ENCODE assay signal across 8 cellular contexts in the genomic region with DNA sequence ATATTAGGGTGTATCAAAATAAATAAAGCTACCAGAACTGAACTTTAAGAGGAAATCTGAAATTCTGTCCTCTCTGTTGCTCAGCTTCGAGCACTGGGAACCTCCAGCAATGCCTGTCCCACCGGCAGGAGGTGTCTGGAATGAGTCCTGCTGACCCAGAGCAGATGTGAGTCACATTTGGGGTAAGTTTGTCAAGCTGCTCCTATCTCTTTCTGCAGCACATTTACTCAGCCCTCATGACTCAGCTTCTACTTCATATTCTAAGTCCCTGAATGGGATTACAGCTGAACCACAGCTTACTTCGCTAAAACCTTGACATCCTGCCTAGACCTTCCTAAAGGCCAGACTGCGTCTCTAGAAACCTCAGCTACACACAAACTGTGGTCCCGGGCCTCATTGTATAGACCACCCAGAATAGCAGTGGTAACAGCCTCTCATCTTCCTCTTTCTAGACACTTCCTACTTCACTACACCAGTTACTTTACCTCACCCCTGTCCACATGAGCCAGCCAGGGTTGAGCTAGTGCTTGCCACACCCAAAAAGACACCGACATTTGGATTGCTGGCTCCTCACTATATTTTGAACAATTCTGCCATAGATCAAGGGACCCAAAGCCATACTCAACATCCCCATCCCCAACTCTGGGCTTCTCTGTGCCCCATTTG.
DNase-seq lines count a peak whose midpoint lies in the region; ATAC-seq and TF ChIP-seq lines count a peak whose summit lies in the region.

No MANE protein-coding gene starts in this region.

- H2BK15ac ChIP-seq in IMR-90 (ENCODE audit: low read depth, low read length): peak overlapping the region; percentile 41; the same call in 2 of the 3 replicates

- peak overlapping the region; percentile 18; the same call in 1 of the 2 replicates for H3K4me2 ChIP-seq in IMR-90 (ENCODE audit: low read depth, low read length)

- H3K36me3 ChIP-seq in BJ (ENCODE audit: control insufficient read depth, insufficient read depth, low read length): no peaks in the 10 kb centered on the region
- no peaks in the 10 kb centered on the region for H3K36me3 ChIP-seq in IMR-90 (ENCODE audit: control insufficient read depth, insufficient read depth, low read length)
- H3K36me3 ChIP-seq in CD8-positive, alpha-beta memory T cell (ENCODE audit: insufficient read depth, low read length): no peaks in the 10 kb centered on the region

- no peak overlapping the region for H3K4me3 Mint-ChIP-seq in CD8-positive, alpha-beta memory T cell

- H3K56ac ChIP-seq in IMR-90 (ENCODE audit: extremely low read depth, insufficient read depth, low read length): 0 out of 2 replicates have a peak overlapping the region, but pooled peaks have one; percentile 44

- CTCF ChIA-PET in BJ (lab: Yijun Ruan, JAX): interaction anchor here (0.6 to 1.2 kb wide), 4 partner anchors 15 to 114 kb away, joined by 3 to 6 read pairs (median 3); no protein-coding TSS in a partner anchor
- CTCF ChIA-PET in IMR-90 (lab: Yijun Ruan, JAX): interaction anchor here (0.5 to 1.1 kb wide), 3 partner anchors 9 to 30 kb away, joined by 3 to 5 read pairs (median 3); no protein-coding TSS in a partner anchor
- CTCF ChIA-PET in CD8-positive, alpha-beta memory T cell (lab: Charles Lee): no interaction called here

- H3K4me3 ChIP-seq in BJ (ENCODE audit: low read depth, low read length) (no peak overlapping the region), IMR-90 (ENCODE audit: insufficient read depth, low read depth, low read length) (no peak overlapping the region), WI38 (ENCODE audit: low read depth, low read length) (no peak overlapping the region)
- no peak overlapping the region for H3K4me3 ChIP-seq in CD8-positive, alpha-beta memory T cell (ENCODE audit: low read length)

- intact Hi-C loops in IMR-90 (cut with micrococcal nuclease): loop anchor here (2.0 kb wide), 1 partner anchor 48 kb away; no protein-coding TSS in a partner anchor

- peak overlapping the region; percentile 56; the same call in 1 of the 2 replicates for H3K23ac ChIP-seq in IMR-90 (ENCODE audit: low read depth, low read length)

- TF ChIP-seq CTCF in BJ (IDR thresholded peaks at IDR 0.05; ENCODE audit: insufficient read depth, low read depth, low read length) (peak; percentile 53), IMR-90 (conservative IDR thresholded peaks at IDR 0.05; ENCODE audit: low read depth, low read length) (peak; percentile 35), WI38 (IDR thresholded peaks at IDR 0.05; ENCODE audit: low read depth, low read length) (peak; percentile 23; the same call in 1 of the 2 replicates)

- no peaks in the 10 kb centered on the region for H3K36me3 Mint-ChIP-seq in CD8-positive, alpha-beta memory T cell

- no peak overlapping the region for H3K9ac ChIP-seq in IMR-90 (ENCODE audit: low read depth, low read length)

- H3K27me3 ChIP-seq in BJ (ENCODE audit: control insufficient read depth, insufficient read depth, low read length) (no peaks in the 10 kb centered on the region), IMR-90 (ENCODE audit: control insufficient read depth, insufficient read depth, low read length) (no peaks in the 10 kb centered on the region)
- H3K27me3 ChIP-seq in CD8-positive, alpha-beta memory T cell (ENCODE audit: insufficient read depth, low read length, poor library complexity, severe bottlenecking): no peaks in the 10 kb centered on the region

- dilution Hi-C loops in IMR-90 (cut with HindIII; ENCODE audit: low sequenced_read_pairs, unreplicated experiment): no loop called here

- H2BK20ac ChIP-seq in IMR-90 (ENCODE audit: low read depth, low read length): peak overlapping the region; percentile 78

- H4K8ac ChIP-seq in IMR-90 (ENCODE audit: low read depth in 2 of 2, low read length in 2 of 2): peak overlapping the region in 1 of 2 experiments; percentile 54; a peak in 1 of 4 replicates

- H2BK120ac ChIP-seq in IMR-90 (ENCODE audit: low read depth, low read length): peak overlapping the region; percentile 79

- peak overlapping the region; percentile 43 for H3K14ac ChIP-seq in IMR-90 (replicated peaks; ENCODE audit: low read depth, low read length)

- POLR2A ChIA-PET in BJ (lab: Charles Lee): no interaction called here
- POLR2A ChIA-PET in IMR-90 (lab: Charles Lee; ENCODE audit: unreplicated experiment): no interaction called here
- POLR2A ChIA-PET in CD8-positive, alpha-beta memory T cell (lab: Charles Lee): no interaction called here

- peak overlapping the region; percentile 65 for H3K4ac ChIP-seq in IMR-90 (ENCODE audit: low read depth, low read length)

- H2BK5ac ChIP-seq in IMR-90 (ENCODE audit: low read depth, low read length, poor library complexity, severe bottlenecking): peak overlapping the region; percentile 32

- no peak overlapping the region for H4K5ac ChIP-seq in IMR-90 (ENCODE audit: low read depth, low read length)

- no peaks in the 10 kb centered on the region for H3K9me3 ChIP-seq in IMR-90 (ENCODE audit: control insufficient read depth, insufficient read depth, low read length)
- H3K9me3 ChIP-seq in CD8-positive, alpha-beta memory T cell (ENCODE audit: low read length): no peaks in the 10 kb centered on the region

- H3K9me3 Mint-ChIP-seq in CD8-positive, alpha-beta memory T cell: no peaks in the 10 kb centered on the region

- H3K18ac ChIP-seq in IMR-90 (ENCODE audit: low read depth, low read length): peak overlapping the region; percentile 5; the same call in 1 of the 2 replicates

- no peaks in the 10 kb centered on the region for H3K79me1 ChIP-seq in IMR-90 (ENCODE audit: low read depth in 1 of 2, low read length in 2 of 2)

- 0% methylated on average over 1 of the region's 6 CpGs; no CpG with 5 or more reads in 1 of the 2 experiments for WGBS in IMR-90 (ENCODE audit: extremely low coverage in 2 of 2, insufficient read length in 1 of 2), 2 experiments

- H4K91ac ChIP-seq in IMR-90 (ENCODE audit: insufficient read depth, low read depth, low read length): peak overlapping the region; percentile 51; the same call in 1 of the 2 replicates

- in situ Hi-C loops in IMR-90 (cut with MboI; ENCODE audit: low sequenced_read_pairs): no loop called here

- no peak overlapping the region for H3K27ac Mint-ChIP-seq in CD8-positive, alpha-beta memory T cell

- H3K4me1 Mint-ChIP-seq in CD8-positive, alpha-beta memory T cell: no peaks in the 10 kb centered on the region

- no TSS peak for BruUV-seq in IMR-90 (replicated peaks; lab: Mats Ljungman, UMichigan)

- H3K27ac ChIP-seq in IMR-90 (ENCODE audit: insufficient read depth, low read length): peak overlapping the region; percentile 2
- H3K27ac ChIP-seq in CD8-positive, alpha-beta memory T cell (ENCODE audit: low read depth, low read length): no peak overlapping the region

- H3K4me1 ChIP-seq in IMR-90 (ENCODE audit: control insufficient read depth, insufficient read depth, low read length): peaks cover 6% of the 10 kb centered on the region
- no peaks in the 10 kb centered on the region for H3K4me1 ChIP-seq in CD8-positive, alpha-beta memory T cell (ENCODE audit: insufficient read depth, low read length)

- H2AK5ac ChIP-seq in IMR-90 (ENCODE audit: low read depth, low read length): 0 out of 2 replicates have a peak overlapping the region, but pooled peaks have one; percentile 5

- peaks cover 0 to 9% of the 10 kb centered on the region in 2 donors for H3K27me3 Mint-ChIP-seq in CD8-positive, alpha-beta memory T cell

- no peak overlapping the region for H2AK9ac ChIP-seq in IMR-90 (replicated peaks; ENCODE audit: low read depth, low read length, poor library complexity)

- peak; percentile 40; the same call in 1 of the 2 replicates for TF ChIP-seq RAD21 in IMR-90 (IDR thresholded peaks at IDR 0.05; ENCODE audit: low read length)

- H2AFZ ChIP-seq in IMR-90 (replicated peaks; ENCODE audit: low read length, poor library complexity): peak overlapping the region; percentile 73

- no peaks in the 10 kb centered on the region for H3K9me1 ChIP-seq in IMR-90 (ENCODE audit: insufficient read depth, low read length)

- DNase-seq in BJ (ENCODE audit: low read depth): peak; percentile 67
- DNase-seq in IMR-90: peak; percentile 98
- DNase-seq in kidney glomerular epithelial cell (lab: John Stamatoyannopoulos, UW): peak; percentile 93
- DNase-seq in CD8-positive, alpha-beta memory T cell: no peak
- no peak for DNase-seq in GF-D8 (lab: John Stamatoyannopoulos, UW)
- no peak for DNase-seq in effector CD4-positive, alpha-beta T cell

- H4K20me1 ChIP-seq in IMR-90 (ENCODE audit: insufficient read depth, low read length): no peaks in the 10 kb centered on the region

- ATAC-seq in IMR-90 (ENCODE audit: low read depth) (peak; percentile 99), HG02840 (IDR thresholded peaks at IDR 0.05; ENCODE audit: low FRiP score, unreplicated experiment) (no peak)

- TF ChIP-seq POLR2A in IMR-90 (IDR thresholded peaks at IDR 0.05; ENCODE audit: low read depth, low read length): no peak

TF ChIP-seq in IMR-90, 13 proteins besides CTCF, POLR2A, EP300 and RAD21 (continues in another document):
- TF ChIP-seq RFX5 (IDR thresholded peaks at IDR 0.05; ENCODE audit: low read depth, low read length): no peak
- TF ChIP-seq NFE2L2 (IDR thresholded peaks at IDR 0.05; ENCODE audit: low read depth, low read length): peak; percentile 64; the same call in 1 of the 2 replicates
- TF ChIP-seq MAZ (IDR thresholded peaks at IDR 0.05; ENCODE audit: borderline replicate concordance, low read depth, low read length): no peak
- no peak for TF ChIP-seq MXI1 (IDR thresholded peaks at IDR 0.05; ENCODE audit: borderline replicate concordance, low read depth, low read length)
- no peak for TF ChIP-seq RCOR1 (IDR thresholded peaks at IDR 0.05; ENCODE audit: insufficient replicate concordance, low read length)
- TF ChIP-seq SMC3 (IDR thresholded peaks at IDR 0.05; ENCODE audit: low read depth, low read length): 0 out of 2 replicates have a peak, but pooled peaks have one; percentile 7
- TF ChIP-seq USF2 (IDR thresholded peaks at IDR 0.05; ENCODE audit: low read depth, low read length): no peak
- TF ChIP-seq BHLHE40 (IDR thresholded peaks at IDR 0.05; ENCODE audit: low read depth, low read length): 0 out of 2 replicates have a peak, but pooled peaks have one; percentile 24
- peak; percentile 65 for TF ChIP-seq MAFK (IDR thresholded peaks at IDR 0.05; ENCODE audit: low read depth, low read length)
- TF ChIP-seq CEBPB (IDR thresholded peaks at IDR 0.05; ENCODE audit: low read depth, low read length): peak; percentile 48; the same call in 1 of the 2 replicates
- no peak for TF ChIP-seq CHD1 (IDR thresholded peaks at IDR 0.05; ENCODE audit: low read depth, low read length)
- TF ChIP-seq FOS (IDR thresholded peaks at IDR 0.05; ENCODE audit: low read depth, low read length): peak; percentile 91

Comparison
In these comparisons a context has a peak if more than half of its experiments do, and no peak if none do; other contexts are left out.
1. DNase-seq: peak in BJ (single experiment), IMR-90 (single experiment) and kidney glomerular epithelial cell (single experiment); none in CD8-positive, alpha-beta memory T cell (0 of 5), GF-D8 (single experiment) and effector CD4-positive, alpha-beta T cell (single experiment).
2. Peak in every context shown above with its lines, with median percentiles within 50 percentile points of each other: CTCF ChIP-seq.